In the genomic region with DNA sequence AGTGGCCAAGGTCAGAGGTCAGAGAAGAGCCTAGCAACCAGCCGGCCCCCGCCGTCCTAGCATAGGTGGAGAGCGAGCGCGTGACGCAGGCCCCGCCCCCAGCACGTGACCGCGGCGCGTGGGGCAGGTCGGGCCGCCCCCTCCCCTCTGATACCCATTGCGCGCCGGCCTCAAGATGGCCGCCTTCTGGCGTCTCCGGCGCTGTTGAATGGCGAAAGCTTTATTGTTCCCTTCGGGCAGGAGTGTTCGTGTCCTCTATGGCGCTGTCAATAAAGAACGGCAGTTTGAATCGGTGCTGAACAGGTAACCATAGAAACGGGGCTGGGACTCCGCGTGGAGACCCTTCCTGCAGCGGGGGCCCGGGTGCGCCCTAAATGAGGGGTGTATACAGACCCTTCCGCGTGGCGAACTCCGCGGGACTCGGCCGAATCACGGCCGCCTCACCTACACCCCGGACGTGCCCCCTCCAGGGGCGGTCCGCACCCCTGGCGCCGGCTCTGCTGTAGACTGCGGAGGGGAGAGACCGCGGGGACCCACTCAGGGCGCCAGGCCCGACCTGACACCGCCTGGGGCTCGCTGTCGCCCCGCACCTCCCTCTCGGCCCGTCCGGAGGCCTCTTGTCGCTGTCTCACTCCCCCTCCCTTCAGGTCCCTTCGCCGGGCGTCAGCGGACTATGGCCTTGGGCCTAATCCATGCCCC, we compare ENCODE assay signal across 1 cellular context.
A peak's percentile ranks its signal among the peaks of the same experiment; 100 is the strongest.
TF ChIP-seq lines count a peak whose summit lies in the region.

A gene with protein sequence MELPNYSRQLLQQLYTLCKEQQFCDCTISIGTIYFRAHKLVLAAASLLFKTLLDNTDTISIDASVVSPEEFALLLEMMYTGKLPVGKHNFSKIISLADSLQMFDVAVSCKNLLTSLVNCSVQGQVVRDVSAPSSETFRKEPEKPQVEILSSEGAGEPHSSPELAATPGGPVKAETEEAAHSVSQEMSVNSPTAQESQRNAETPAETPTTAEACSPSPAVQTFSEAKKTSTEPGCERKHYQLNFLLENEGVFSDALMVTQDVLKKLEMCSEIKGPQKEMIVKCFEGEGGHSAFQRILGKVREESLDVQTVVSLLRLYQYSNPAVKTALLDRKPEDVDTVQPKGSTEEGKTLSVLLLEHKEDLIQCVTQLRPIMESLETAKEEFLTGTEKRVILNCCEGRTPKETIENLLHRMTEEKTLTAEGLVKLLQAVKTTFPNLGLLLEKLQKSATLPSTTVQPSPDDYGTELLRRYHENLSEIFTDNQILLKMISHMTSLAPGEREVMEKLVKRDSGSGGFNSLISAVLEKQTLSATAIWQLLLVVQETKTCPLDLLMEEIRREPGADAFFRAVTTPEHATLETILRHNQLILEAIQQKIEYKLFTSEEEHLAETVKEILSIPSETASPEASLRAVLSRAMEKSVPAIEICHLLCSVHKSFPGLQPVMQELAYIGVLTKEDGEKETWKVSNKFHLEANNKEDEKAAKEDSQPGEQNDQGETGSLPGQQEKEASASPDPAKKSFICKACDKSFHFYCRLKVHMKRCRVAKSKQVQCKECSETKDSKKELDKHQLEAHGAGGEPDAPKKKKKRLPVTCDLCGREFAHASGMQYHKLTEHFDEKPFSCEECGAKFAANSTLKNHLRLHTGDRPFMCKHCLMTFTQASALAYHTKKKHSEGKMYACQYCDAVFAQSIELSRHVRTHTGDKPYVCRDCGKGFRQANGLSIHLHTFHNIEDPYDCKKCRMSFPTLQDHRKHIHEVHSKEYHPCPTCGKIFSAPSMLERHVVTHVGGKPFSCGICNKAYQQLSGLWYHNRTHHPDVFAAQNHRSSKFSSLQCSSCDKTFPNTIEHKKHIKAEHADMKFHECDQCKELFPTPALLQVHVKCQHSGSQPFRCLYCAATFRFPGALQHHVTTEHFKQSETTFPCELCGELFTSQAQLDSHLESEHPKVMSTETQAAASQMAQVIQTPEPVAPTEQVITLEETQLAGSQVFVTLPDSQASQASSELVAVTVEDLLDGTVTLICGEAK (plus strand): TSS at position 150 of the 699 bp plus-strand sequence. CDS start 38,098 bp downstream, outside the sequence.

TF ChIP-seq in HepG2, 621 proteins besides CTCF, POLR2A, EP300 and RAD21 (continued from another document and continues in another):
- TF ChIP-seq ZBTB7B (CRISPR knock-in tag; IDR thresholded peaks at IDR 0.05): peak; percentile 55; the same call in 1 of the 2 replicates
- TF ChIP-seq, protein P1, sequence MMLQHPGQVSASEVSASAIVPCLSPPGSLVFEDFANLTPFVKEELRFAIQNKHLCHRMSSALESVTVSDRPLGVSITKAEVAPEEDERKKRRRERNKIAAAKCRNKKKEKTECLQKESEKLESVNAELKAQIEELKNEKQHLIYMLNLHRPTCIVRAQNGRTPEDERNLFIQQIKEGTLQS (CRISPR knock-in tag; IDR thresholded peaks at IDR 0.05): 0 out of 2 replicates have a peak, but pooled peaks have one; percentile 50
- TF ChIP-seq, protein P2, sequence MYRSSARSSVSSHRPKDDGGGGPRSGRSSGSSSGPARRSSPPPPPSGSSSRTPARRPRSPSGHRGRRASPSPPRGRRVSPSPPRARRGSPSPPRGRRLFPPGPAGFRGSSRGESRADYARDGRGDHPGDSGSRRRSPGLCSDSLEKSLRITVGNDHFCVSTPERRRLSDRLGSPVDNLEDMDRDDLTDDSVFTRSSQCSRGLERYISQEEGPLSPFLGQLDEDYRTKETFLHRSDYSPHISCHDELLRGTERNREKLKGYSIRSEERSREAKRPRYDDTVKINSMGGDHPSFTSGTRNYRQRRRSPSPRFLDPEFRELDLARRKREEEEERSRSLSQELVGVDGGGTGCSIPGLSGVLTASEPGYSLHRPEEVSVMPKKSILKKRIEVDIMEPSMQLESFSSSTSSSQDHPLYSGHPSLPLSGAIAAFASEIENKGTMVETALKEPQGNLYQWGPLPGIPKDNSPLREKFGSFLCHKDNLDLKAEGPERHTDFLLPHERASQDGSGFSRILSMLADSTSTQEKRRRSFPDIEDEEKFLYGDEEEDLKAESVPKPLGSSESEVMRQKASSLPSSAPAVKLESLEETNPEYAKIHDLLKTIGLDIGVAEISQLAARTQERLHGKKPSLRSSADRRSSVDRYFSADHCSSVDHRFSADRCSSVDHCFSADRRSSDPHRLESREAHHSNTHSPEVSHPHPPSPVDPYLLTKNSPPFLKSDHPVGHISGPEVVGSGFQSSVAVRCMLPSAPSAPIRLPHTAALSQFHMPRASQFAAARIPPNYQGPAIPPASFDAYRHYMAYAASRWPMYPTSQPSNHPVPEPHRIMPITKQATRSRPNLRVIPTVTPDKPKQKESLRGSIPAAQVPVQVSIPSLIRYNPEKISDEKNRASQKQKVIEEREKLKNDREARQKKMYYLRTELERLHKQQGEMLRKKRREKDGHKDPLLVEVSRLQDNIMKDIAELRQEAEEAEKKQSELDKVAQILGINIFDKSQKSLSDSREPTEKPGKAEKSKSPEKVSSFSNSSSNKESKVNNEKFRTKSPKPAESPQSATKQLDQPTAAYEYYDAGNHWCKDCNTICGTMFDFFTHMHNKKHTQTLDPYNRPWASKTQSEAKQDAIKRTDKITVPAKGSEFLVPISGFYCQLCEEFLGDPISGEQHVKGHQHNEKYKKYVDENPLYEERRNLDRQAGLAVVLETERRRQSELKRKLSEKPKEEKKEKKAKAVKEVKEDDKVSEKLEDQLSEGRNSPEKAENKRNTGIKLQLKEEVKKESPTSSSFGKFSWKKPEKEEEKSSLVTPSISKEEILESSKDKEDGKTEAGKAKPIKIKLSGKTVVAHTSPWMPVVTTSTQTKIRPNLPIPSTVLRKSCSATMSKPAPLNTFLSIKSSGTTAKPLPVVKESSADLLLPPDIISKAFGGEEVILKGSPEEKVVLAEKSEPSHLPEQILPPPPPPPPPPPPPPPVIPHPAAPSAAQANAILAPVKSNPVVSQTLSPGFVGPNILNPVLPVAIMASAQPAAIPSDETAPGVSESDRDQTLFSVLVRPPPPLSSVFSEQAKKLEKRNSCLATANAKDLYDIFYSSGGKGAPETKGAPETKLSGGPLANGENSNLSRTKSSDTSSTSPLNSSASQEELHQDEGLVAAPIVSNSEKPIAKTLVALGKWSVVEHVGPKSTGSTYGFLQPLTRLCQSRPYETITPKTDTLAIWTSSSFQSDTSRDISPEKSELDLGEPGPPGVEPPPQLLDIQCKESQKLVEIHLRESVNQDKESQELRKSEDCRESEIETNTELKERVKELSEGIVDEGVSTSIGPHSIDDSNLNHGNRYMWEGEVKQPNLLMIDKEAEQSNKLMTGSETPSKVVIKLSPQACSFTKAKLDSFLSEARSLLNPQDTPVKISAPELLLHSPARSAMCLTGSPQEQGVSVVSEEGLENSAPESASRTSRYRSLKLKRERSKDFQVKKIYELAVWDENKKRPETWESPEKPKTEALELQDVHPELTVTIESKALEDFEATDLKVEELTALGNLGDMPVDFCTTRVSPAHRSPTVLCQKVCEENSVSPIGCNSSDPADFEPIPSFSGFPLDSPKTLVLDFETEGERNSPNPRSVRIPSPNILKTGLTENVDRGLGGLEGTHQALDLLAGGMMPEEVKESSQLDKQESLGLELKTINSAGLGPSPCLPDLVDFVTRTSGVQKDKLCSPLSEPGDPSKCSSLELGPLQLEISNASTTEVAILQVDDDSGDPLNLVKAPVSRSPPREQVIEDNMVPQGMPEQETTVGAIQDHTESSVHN (CRISPR knock-in tag; IDR thresholded peaks at IDR 0.05): 0 out of 2 replicates have a peak, but pooled peaks have one; percentile 23
- no peak for TF ChIP-seq MBNL3 (CRISPR knock-in tag; conservative IDR thresholded peaks at IDR 0.05)
- TF ChIP-seq RBM39 (IDR thresholded peaks at IDR 0.05; ENCODE audit: low read depth, low read length, poor library complexity, severe bottlenecking): peak; percentile 68
- TF ChIP-seq MTF2 (CRISPR knock-in tag; IDR thresholded peaks at IDR 0.05; ENCODE audit: borderline replicate concordance): peak; percentile 44; the same call in 1 of the 2 replicates
- TF ChIP-seq, protein P3, sequence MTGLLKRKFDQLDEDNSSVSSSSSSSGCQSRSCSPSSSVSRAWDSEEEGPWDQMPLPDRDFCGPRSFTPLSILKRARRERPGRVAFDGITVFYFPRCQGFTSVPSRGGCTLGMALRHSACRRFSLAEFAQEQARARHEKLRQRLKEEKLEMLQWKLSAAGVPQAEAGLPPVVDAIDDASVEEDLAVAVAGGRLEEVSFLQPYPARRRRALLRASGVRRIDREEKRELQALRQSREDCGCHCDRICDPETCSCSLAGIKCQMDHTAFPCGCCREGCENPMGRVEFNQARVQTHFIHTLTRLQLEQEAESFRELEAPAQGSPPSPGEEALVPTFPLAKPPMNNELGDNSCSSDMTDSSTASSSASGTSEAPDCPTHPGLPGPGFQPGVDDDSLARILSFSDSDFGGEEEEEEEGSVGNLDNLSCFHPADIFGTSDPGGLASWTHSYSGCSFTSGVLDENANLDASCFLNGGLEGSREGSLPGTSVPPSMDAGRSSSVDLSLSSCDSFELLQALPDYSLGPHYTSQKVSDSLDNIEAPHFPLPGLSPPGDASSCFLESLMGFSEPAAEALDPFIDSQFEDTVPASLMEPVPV (CRISPR knock-in tag; IDR thresholded peaks at IDR 0.05): peak; percentile 90; the same call in 1 of the 2 replicates
- TF ChIP-seq ZNF615 (CRISPR knock-in tag; IDR thresholded peaks at IDR 0.05; ENCODE audit: borderline replicate concordance): no peak
- no peak for TF ChIP-seq EEA1 (CRISPR knock-in tag; IDR thresholded peaks at IDR 0.05; ENCODE audit: borderline replicate concordance)
- TF ChIP-seq ZNF75D (CRISPR knock-in tag; IDR thresholded peaks at IDR 0.05; ENCODE audit: borderline replicate concordance): no peak
- peak; percentile 71; the same call in 1 of the 2 replicates for TF ChIP-seq SNAPC2 (CRISPR knock-in tag; IDR thresholded peaks at IDR 0.05)
- TF ChIP-seq DNMT3B (CRISPR knock-in tag; conservative IDR thresholded peaks at IDR 0.05): no peak
- TF ChIP-seq, protein P4, sequence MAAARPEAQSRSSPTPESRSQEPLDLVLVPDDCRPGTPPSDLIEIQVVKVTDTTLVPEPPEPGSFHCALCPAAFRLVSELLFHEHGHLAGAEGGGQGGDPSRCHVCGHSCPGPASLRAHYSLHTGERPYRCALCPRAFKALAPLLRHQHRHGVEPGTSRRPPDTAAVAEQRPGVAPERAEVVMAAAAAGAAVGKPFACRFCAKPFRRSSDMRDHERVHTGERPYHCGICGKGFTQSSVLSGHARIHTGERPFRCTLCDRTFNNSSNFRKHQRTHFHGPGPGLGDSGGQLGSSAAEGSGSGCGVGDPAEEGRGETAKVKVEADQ (CRISPR knock-in tag; IDR thresholded peaks at IDR 0.05; ENCODE audit: borderline replicate concordance): peak; percentile 76; the same call in 1 of the 2 replicates
- no peak for TF ChIP-seq SP2 (CRISPR knock-in tag; IDR thresholded peaks at IDR 0.05)
- peak; percentile 36; the same call in 1 of the 2 replicates for TF ChIP-seq ZIK1 (CRISPR knock-in tag; IDR thresholded peaks at IDR 0.05; ENCODE audit: borderline replicate concordance, low read depth)
- TF ChIP-seq ZSCAN25 (CRISPR knock-in tag; IDR thresholded peaks at IDR 0.05): no peak
- peak; percentile 70; the same call in 1 of the 2 replicates for TF ChIP-seq ZSCAN21 (CRISPR knock-in tag; IDR thresholded peaks at IDR 0.05; ENCODE audit: borderline replicate concordance)
- no peak for TF ChIP-seq NFE2 (CRISPR knock-in tag; IDR thresholded peaks at IDR 0.05)
- TF ChIP-seq ZNF367 (CRISPR knock-in tag; IDR thresholded peaks at IDR 0.05; ENCODE audit: borderline replicate concordance): no peak
- TF ChIP-seq, protein P5, sequence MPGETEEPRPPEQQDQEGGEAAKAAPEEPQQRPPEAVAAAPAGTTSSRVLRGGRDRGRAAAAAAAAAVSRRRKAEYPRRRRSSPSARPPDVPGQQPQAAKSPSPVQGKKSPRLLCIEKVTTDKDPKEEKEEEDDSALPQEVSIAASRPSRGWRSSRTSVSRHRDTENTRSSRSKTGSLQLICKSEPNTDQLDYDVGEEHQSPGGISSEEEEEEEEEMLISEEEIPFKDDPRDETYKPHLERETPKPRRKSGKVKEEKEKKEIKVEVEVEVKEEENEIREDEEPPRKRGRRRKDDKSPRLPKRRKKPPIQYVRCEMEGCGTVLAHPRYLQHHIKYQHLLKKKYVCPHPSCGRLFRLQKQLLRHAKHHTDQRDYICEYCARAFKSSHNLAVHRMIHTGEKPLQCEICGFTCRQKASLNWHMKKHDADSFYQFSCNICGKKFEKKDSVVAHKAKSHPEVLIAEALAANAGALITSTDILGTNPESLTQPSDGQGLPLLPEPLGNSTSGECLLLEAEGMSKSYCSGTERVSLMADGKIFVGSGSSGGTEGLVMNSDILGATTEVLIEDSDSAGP (CRISPR knock-in tag; IDR thresholded peaks at IDR 0.05; ENCODE audit: borderline replicate concordance): peak; percentile 87; the same call in 1 of the 2 replicates
- TF ChIP-seq, protein P6, sequence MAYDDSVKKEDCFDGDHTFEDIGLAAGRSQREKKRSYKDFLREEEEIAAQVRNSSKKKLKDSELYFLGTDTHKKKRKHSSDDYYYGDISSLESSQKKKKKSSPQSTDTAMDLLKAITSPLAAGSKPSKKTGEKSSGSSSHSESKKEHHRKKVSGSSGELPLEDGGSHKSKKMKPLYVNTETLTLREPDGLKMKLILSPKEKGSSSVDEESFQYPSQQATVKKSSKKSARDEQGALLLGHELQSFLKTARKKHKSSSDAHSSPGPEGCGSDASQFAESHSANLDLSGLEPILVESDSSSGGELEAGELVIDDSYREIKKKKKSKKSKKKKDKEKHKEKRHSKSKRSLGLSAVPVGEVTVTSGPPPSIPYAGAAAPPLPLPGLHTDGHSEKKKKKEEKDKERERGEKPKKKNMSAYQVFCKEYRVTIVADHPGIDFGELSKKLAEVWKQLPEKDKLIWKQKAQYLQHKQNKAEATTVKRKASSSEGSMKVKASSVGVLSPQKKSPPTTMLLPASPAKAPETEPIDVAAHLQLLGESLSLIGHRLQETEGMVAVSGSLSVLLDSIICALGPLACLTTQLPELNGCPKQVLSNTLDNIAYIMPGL (CRISPR knock-in tag; IDR thresholded peaks at IDR 0.05; ENCODE audit: borderline replicate concordance in 1 of 2, low read depth in 1 of 2): peak; percentile 74 to 90
- peak; percentile 88 for TF ChIP-seq GATAD2A (CRISPR knock-in tag; IDR thresholded peaks at IDR 0.05)
- TF ChIP-seq ZNF790 (CRISPR knock-in tag; IDR thresholded peaks at IDR 0.05; ENCODE audit: borderline replicate concordance): peak; percentile 34; the same call in 1 of the 2 replicates
- no peak for TF ChIP-seq NFIB (CRISPR knock-in tag; IDR thresholded peaks at IDR 0.05; ENCODE audit: borderline replicate concordance)
- TF ChIP-seq ZNF746 (CRISPR knock-in tag; IDR thresholded peaks at IDR 0.05): peak; percentile 89
- TF ChIP-seq TBX3 (IDR thresholded peaks at IDR 0.05; ENCODE audit: borderline replicate concordance): peak; percentile 79
- TF ChIP-seq, protein P7, sequence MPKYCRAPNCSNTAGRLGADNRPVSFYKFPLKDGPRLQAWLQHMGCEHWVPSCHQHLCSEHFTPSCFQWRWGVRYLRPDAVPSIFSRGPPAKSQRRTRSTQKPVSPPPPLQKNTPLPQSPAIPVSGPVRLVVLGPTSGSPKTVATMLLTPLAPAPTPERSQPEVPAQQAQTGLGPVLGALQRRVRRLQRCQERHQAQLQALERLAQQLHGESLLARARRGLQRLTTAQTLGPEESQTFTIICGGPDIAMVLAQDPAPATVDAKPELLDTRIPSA (CRISPR knock-in tag; IDR thresholded peaks at IDR 0.05; ENCODE audit: borderline replicate concordance): no peak
